ENCODE assay signal across 1 cellular context in genomic region chr10:132687181-132687892, GRCh38.
TF ChIP-seq lines count a peak whose summit lies in the region.

No MANE protein-coding gene starts in this region.

TF ChIP-seq in IMR-90, 13 proteins besides CTCF, POLR2A, EP300 and RAD21 (continued from another document):
- TF ChIP-seq CHD1 (IDR thresholded peaks at IDR 0.05; ENCODE audit: low read depth, low read length) (no peak), FOS (IDR thresholded peaks at IDR 0.05; ENCODE audit: low read depth, low read length) (no peak), MAZ (IDR thresholded peaks at IDR 0.05; ENCODE audit: borderline replicate concordance, low read depth, low read length) (no peak), CEBPB (IDR thresholded peaks at IDR 0.05; ENCODE audit: low read depth, low read length) (no peak), SMC3 (IDR thresholded peaks at IDR 0.05; ENCODE audit: low read depth, low read length) (no peak), MXI1 (IDR thresholded peaks at IDR 0.05; ENCODE audit: borderline replicate concordance, low read depth, low read length) (no peak), RFX5 (IDR thresholded peaks at IDR 0.05; ENCODE audit: low read depth, low read length) (no peak), BHLHE40 (IDR thresholded peaks at IDR 0.05; ENCODE audit: low read depth, low read length) (no peak), ELK1 (IDR thresholded peaks at IDR 0.05; ENCODE audit: borderline replicate concordance, low read depth, low read length) (no peak), MAFK (IDR thresholded peaks at IDR 0.05; ENCODE audit: low read depth, low read length) (no peak), NFE2L2 (IDR thresholded peaks at IDR 0.05; ENCODE audit: low read depth, low read length) (no peak)
